In the genomic region with DNA sequence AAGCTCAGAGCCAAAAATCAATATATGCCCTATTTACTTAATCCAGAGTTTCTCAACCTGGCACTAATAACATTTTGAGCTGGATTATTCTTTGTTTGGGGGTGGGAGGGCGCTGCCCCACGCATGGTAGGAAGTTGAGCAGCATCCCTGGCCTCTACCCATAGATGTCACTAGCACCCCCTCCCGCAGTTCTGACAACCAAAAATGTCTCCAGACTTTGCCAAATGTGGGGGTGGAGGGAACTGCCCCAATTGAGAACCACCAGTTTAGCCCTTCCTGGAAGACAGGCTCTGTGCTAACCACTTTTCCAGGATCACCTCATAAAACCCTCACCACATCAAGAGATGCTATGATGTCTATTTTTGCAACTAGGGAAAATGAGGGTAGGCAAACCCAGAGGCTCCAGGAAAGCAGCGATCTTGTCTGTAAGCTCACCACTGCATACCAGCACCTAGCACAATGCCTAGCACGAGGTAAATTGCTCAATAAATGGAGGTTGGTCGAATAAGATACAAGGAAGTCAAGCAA, we compare ENCODE assay signal across 8 cellular contexts. TPM values are rescaled to one million over a fixed set of nuclear protein-coding genes. Genes with fewer than 3 reads are reported as not detected.
DNase-seq lines count a peak whose midpoint lies in the region; ATAC-seq and TF ChIP-seq lines count a peak whose summit lies in the region.

No MANE protein-coding gene starts in this region.

- intact Hi-C loops in naive thymus-derived CD4-positive, alpha-beta T cell (cut with micrococcal nuclease) = loop anchor here (1.0 to 5.0 kb wide), 4 partner anchors 23 to 384 kb away; a partner anchor contains a TSS

- CTCF ChIA-PET in naive thymus-derived CD4-positive, alpha-beta T cell (lab: Charles Lee) = interaction anchor here (0.6 to 1.9 kb wide), 10 partner anchors 11 to 178 kb away, joined by 3 to 9 read pairs (median 6); no protein-coding TSS in a partner anchor

- H3K36me3 ChIP-seq in ectodermal cell (ENCODE audit: control insufficient read depth, insufficient read depth, low read length) (peaks cover 17% of the 10 kb centered on the region), upper lobe of left lung (peaks cover 9 to 34% (median 31%) of the 10 kb centered on the region in 4 donors)
- H3K36me3 ChIP-seq in naive thymus-derived CD4-positive, alpha-beta T cell (ENCODE audit: control insufficient read depth in 2 of 3, insufficient read depth in 3 of 3, low read length in 3 of 3) = peaks cover 8 to 45% (median 12%) of the 10 kb centered on the region in 3 experiments

- DNase-seq in CMK (ENCODE audit: low read depth) = peak; percentile 66
- DNase-seq in HUDEP-2 (lab: John Stamatoyannopoulos, UW; ENCODE audit: unreplicated experiment in 76 of 76) = peak in 70 of 76 experiments; percentile 34 to 89 (median 67)
- peak; percentile 9 for DNase-seq in T-helper 22 cell (ENCODE audit: low read depth)
- peak in 7 of 9 donors; percentile 30 to 66 (median 43) for DNase-seq in naive thymus-derived CD4-positive, alpha-beta T cell
- no peak for DNase-seq in upper lobe of left lung

- no peak for TF ChIP-seq POLR2A in upper lobe of left lung (IDR thresholded peaks at IDR 0.05)

- POLR2A ChIA-PET in naive thymus-derived CD4-positive, alpha-beta T cell (lab: Charles Lee) = interaction anchor here (0.6 to 8.5 kb wide), 19 partner anchors 11 to 386 kb away, joined by 3 to 129 read pairs (median 5); a partner anchor contains a TSS

- peak overlapping the region; percentile 81 to 95 (median 92) for H3K4me3 Mint-ChIP-seq in naive thymus-derived CD4-positive, alpha-beta T cell

- 2 to 6% methylated on average over 6 of the region's 6 CpGs for WGBS in ectodermal cell, 2 experiments
- WGBS in upper lobe of left lung, 2 donors = 1 to 3% methylated on average over 6 of the region's 6 CpGs

- peaks cover 0 to 1% (median 0%) of the 10 kb centered on the region in 11 donors for H3K9me3 Mint-ChIP-seq in naive thymus-derived CD4-positive, alpha-beta T cell

- ATAC-seq in naive thymus-derived CD4-positive, alpha-beta T cell = no peak
- ATAC-seq in upper lobe of left lung (ENCODE audit: low FRiP score in 2 of 2) (no peak), HG02981 (IDR thresholded peaks at IDR 0.05; ENCODE audit: unreplicated experiment) (no peak), GM18517 (IDR thresholded peaks at IDR 0.05; ENCODE audit: unreplicated experiment) (no peak)

- H3K27me3 Mint-ChIP-seq in naive thymus-derived CD4-positive, alpha-beta T cell = no peaks in the 10 kb centered on the region

- H3K27me3 ChIP-seq in ectodermal cell (ENCODE audit: control insufficient read depth, insufficient read depth, low read length, poor library complexity, severe bottlenecking) = no peaks in the 10 kb centered on the region
- H3K27me3 ChIP-seq in naive thymus-derived CD4-positive, alpha-beta T cell (ENCODE audit: control insufficient read depth in 2 of 2, insufficient read depth in 2 of 2, low read length in 2 of 2) = no peaks in the 10 kb centered on the region
- no peaks in the 10 kb centered on the region for H3K27me3 ChIP-seq in upper lobe of left lung

- H3K4me3 ChIP-seq in ectodermal cell (ENCODE audit: insufficient read depth, low read depth, low read length) (peak overlapping the region; percentile 92), upper lobe of left lung (peak overlapping the region; percentile 88 to 99 (median 94))
- H3K4me3 ChIP-seq in naive thymus-derived CD4-positive, alpha-beta T cell (ENCODE audit: low read length) = peak overlapping the region; percentile 63

- peaks cover 35 to 56% (median 47%) of the 10 kb centered on the region in 7 donors for H3K4me1 Mint-ChIP-seq in naive thymus-derived CD4-positive, alpha-beta T cell

- peaks cover 7% of the 10 kb centered on the region for H3K4me1 ChIP-seq in ectodermal cell (ENCODE audit: control insufficient read depth, insufficient read depth, low read length)
- peaks cover 29 to 34% of the 10 kb centered on the region in 2 donors for H3K4me1 ChIP-seq in naive thymus-derived CD4-positive, alpha-beta T cell (ENCODE audit: control insufficient read depth in 2 of 2, insufficient read depth in 2 of 2, low read length in 2 of 2)
- H3K4me1 ChIP-seq in upper lobe of left lung = peaks cover 31 to 58% (median 39%) of the 10 kb centered on the region in 4 donors

- TF ChIP-seq EP300 in upper lobe of left lung (IDR thresholded peaks at IDR 0.05) = no peak

- H3K9me3 ChIP-seq in ectodermal cell (ENCODE audit: control insufficient read depth, low read length) (no peaks in the 10 kb centered on the region), upper lobe of left lung (no peaks in the 10 kb centered on the region)
- no peaks in the 10 kb centered on the region for H3K9me3 ChIP-seq in naive thymus-derived CD4-positive, alpha-beta T cell (ENCODE audit: control insufficient read depth in 2 of 3, low read length in 3 of 3)

- TF ChIP-seq CTCF in upper lobe of left lung (IDR thresholded peaks at IDR 0.05) = no peak

- peak overlapping the region; percentile 89 to 95 (median 93) for H3K27ac Mint-ChIP-seq in naive thymus-derived CD4-positive, alpha-beta T cell

- H3K27ac ChIP-seq in ectodermal cell (ENCODE audit: insufficient read depth, low read depth, low read length, poor library complexity, severe bottlenecking) = no peak overlapping the region
- peak overlapping the region; percentile 91 for H3K27ac ChIP-seq in naive thymus-derived CD4-positive, alpha-beta T cell (ENCODE audit: low read depth, low read length)
- peak overlapping the region; percentile 95 to 99 (median 97) for H3K27ac ChIP-seq in upper lobe of left lung

- peaks cover 0 to 26% (median 11%) of the 10 kb centered on the region in 5 donors for H3K36me3 Mint-ChIP-seq in naive thymus-derived CD4-positive, alpha-beta T cell

RNA-seq across cellular contexts. Expression of a gene that starts 1.1 kb away (rescaled TPM):
- 160 TPM for polyA plus RNA-seq in ectodermal cell (2013, experiment 1 of 4)
- polyA plus RNA-seq in ectodermal cell (2013, experiment 2 of 4) = 155 TPM
- 139 TPM for polyA plus RNA-seq in ectodermal cell (2013, experiment 3 of 4)
- polyA plus RNA-seq in ectodermal cell (2013, experiment 4 of 4) = 150 TPM
- total RNA-seq in naive thymus-derived CD4-positive, alpha-beta T cell = 100 to 1,000 TPM; 175 to 225 (median 192) TPM
- polyA plus RNA-seq in naive thymus-derived CD4-positive, alpha-beta T cell = 100 to 1,000 TPM; 177 to 216 TPM
- total RNA-seq in upper lobe of left lung = 100 to 1,000 TPM; 156 to 324 (median 261) TPM

RNA-seq across cellular contexts. Expression of a gene that starts 3.9 kb away (rescaled TPM):
- polyA plus RNA-seq in ectodermal cell (2013, experiment 1 of 4) = 111 TPM
- polyA plus RNA-seq in ectodermal cell (2013, experiment 2 of 4) = 102 TPM
- 90.1 TPM for polyA plus RNA-seq in ectodermal cell (2013, experiment 3 of 4)
- 99.6 TPM for polyA plus RNA-seq in ectodermal cell (2013, experiment 4 of 4)
- 10 to 100 TPM; 22.6 to 60.3 (median 27.0) TPM for total RNA-seq in naive thymus-derived CD4-positive, alpha-beta T cell
- polyA plus RNA-seq in naive thymus-derived CD4-positive, alpha-beta T cell = 10 to 100 TPM; 47.1 to 50.4 TPM
- 10 to 100 TPM; 14.7 to 71.7 (median 49.8) TPM for total RNA-seq in upper lobe of left lung

RNA-seq across cellular contexts. Expression of a gene that starts 9.7 kb away (rescaled TPM):
- polyA plus RNA-seq in ectodermal cell (2013, experiment 1 of 4) = 94.7 TPM
- polyA plus RNA-seq in ectodermal cell (2013, experiment 2 of 4) = 90.7 TPM
- 66.9 TPM for polyA plus RNA-seq in ectodermal cell (2013, experiment 3 of 4)
- polyA plus RNA-seq in ectodermal cell (2013, experiment 4 of 4) = 78.1 TPM
- total RNA-seq in naive thymus-derived CD4-positive, alpha-beta T cell = 10 to 100 TPM; 53.5 to 78.7 (median 62.5) TPM
- 1 to 10 TPM; 2.0 to 3.8 TPM for polyA plus RNA-seq in naive thymus-derived CD4-positive, alpha-beta T cell
- 100 to 1,000 TPM in 1 of 6 donors, 10 to 100 TPM in 5; 43.5 to 124 (median 46.1) TPM for total RNA-seq in upper lobe of left lung

RNA-seq across cellular contexts. Expression of a gene that starts 18.2 kb away (rescaled TPM):
- polyA plus RNA-seq in ectodermal cell (2013, experiment 1 of 4) = not detected
- polyA plus RNA-seq in ectodermal cell (2013, experiment 2 of 4) = not detected
- polyA plus RNA-seq in ectodermal cell (2013, experiment 3 of 4) = 0.37 TPM
- polyA plus RNA-seq in ectodermal cell (2013, experiment 4 of 4) = 0.57 TPM
- total RNA-seq in naive thymus-derived CD4-positive, alpha-beta T cell = not detected
- not detected for polyA plus RNA-seq in naive thymus-derived CD4-positive, alpha-beta T cell
- total RNA-seq in upper lobe of left lung = under 1 TPM in 1 of 6 donors, not detected in 5; 0.11 TPM

RNA-seq across cellular contexts. Expression of a gene that starts 37.0 kb away (rescaled TPM):
- polyA plus RNA-seq in ectodermal cell (2013, experiment 1 of 4) = 17.6 TPM
- 20.1 TPM for polyA plus RNA-seq in ectodermal cell (2013, experiment 2 of 4)
- 17.4 TPM for polyA plus RNA-seq in ectodermal cell (2013, experiment 3 of 4)
- polyA plus RNA-seq in ectodermal cell (2013, experiment 4 of 4) = 20.6 TPM
- total RNA-seq in naive thymus-derived CD4-positive, alpha-beta T cell = 1 to 10 TPM; 2.5 to 8.6 (median 4.3) TPM
- polyA plus RNA-seq in naive thymus-derived CD4-positive, alpha-beta T cell = 1 to 10 TPM; 4.9 to 8.5 TPM
- 10 to 100 TPM in 2 of 6 donors, 1 to 10 TPM in 4; 6.5 to 13.7 (median 8.7) TPM for total RNA-seq in upper lobe of left lung

Comparison
In these comparisons a context has a peak if more than half of its experiments do, and no peak if none do; other contexts are left out.
1. DNase-seq: peak in CMK (single experiment), HUDEP-2 (70 of 76), T-helper 22 cell (single experiment) and naive thymus-derived CD4-positive, alpha-beta T cell (7 of 9); none in upper lobe of left lung (0 of 2).
2. Peak in every context shown above with its lines, with median percentiles within 50 percentile points of each other: H3K4me3 ChIP-seq.